ENCODE assay signal across 28 cellular contexts in the genomic region with DNA sequence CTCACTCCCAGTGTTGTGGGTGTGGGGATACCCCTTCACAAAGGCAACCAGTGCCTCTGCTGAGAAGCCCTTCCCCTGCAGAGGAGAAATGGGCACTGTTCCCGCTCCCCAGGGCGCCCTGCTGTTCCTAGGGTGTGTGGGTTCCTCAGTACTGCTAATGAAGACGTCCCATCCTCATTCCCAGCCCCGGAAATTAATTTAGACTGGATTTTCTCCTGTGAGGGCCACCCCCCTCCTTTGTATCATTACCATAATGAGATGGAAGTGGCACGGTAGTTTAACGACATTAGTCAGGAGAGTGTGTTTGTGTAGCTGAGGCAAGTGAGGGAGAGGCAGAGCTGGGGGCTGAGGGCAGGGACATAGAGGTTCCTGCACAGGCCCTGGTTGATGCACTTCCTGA.
"Had no signal": no experiment of that assay in that cellular context is flagged by ENCODE, and none has a peak within 500 bp of the region (broad histone marks: within the 10 kb centered on the region; RNA-seq: fewer than 3 reads in every experiment).

No MANE protein-coding gene starts in this region.

- H3K9me3 Mint-ChIP-seq: activated naive CD4-positive, alpha-beta T cell treated with anti-CD3 and anti-CD28 coated beads for 36 hours; activated naive CD8-positive, alpha-beta T cell treated with anti-CD3 and anti-CD28 coated beads for 36 hours; endodermal cell; immature natural killer cell; mesothelial cell of epicardium; naive B cell; stimulated activated naive B cell treated with anti-CD40 and anti-IgM and Interleukin-4, amounts not matched to agents 10 μg/mL and 1 μg/mL and 100 μg/mL, for 72 hours; T-helper 2 cell treated with Interferon-gamma antibody and Interleukin-4, amounts not matched to agents 5 μg/mL and 100 μg/mL, for 36 hours had no signal

- H3K27ac Mint-ChIP-seq: activated naive CD4-positive, alpha-beta T cell treated with anti-CD3 and anti-CD28 coated beads for 36 hours; activated naive CD8-positive, alpha-beta T cell treated with anti-CD3 and anti-CD28 coated beads for 36 hours; endodermal cell; immature natural killer cell; mesothelial cell of epicardium; stimulated activated naive B cell treated with anti-CD40 and anti-IgM and Interleukin-4, amounts not matched to agents 10 μg/mL and 1 μg/mL and 100 μg/mL, for 72 hours; T-helper 2 cell treated with Interferon-gamma antibody and Interleukin-4, amounts not matched to agents 5 μg/mL and 100 μg/mL, for 36 hours had no signal

- H3K4me3 ChIP-seq: adrenal gland, body of pancreas, heart left ventricle, pancreas, prostate gland, sigmoid colon, stomach, thyroid gland, upper lobe of right lung had no signal

- H3K27me3 Mint-ChIP-seq: activated naive CD8-positive, alpha-beta T cell treated with anti-CD3 and anti-CD28 coated beads for 36 hours; naive B cell; stimulated activated naive B cell treated with anti-CD40 and anti-IgM and Interleukin-4, amounts not matched to agents 10 μg/mL and 1 μg/mL and 100 μg/mL, for 72 hours had no signal

- H3K4me3 Mint-ChIP-seq: activated naive CD4-positive, alpha-beta T cell treated with anti-CD3 and anti-CD28 coated beads for 36 hours; activated naive CD8-positive, alpha-beta T cell treated with anti-CD3 and anti-CD28 coated beads for 36 hours; endodermal cell; immature natural killer cell; mesothelial cell of epicardium; naive B cell; stimulated activated naive B cell treated with anti-CD40 and anti-IgM and Interleukin-4, amounts not matched to agents 10 μg/mL and 1 μg/mL and 100 μg/mL, for 72 hours; T-helper 2 cell treated with Interferon-gamma antibody and Interleukin-4, amounts not matched to agents 5 μg/mL and 100 μg/mL, for 36 hours had no signal

- DNase-seq: activated CD4-positive, alpha-beta T cell treated with anti-CD3 and anti-CD28 coated beads for 48 hours; activated CD4-positive, alpha-beta T cell treated with anti-CD3 and anti-CD28 coated beads, Interleukin-2, amount 50 U/mL, for 48 hours; activated CD8-positive, alpha-beta memory T cell treated with anti-CD3 and anti-CD28 coated beads for 24 hours; activated effector memory CD4-positive, alpha-beta T cell treated with anti-CD3 and anti-CD28 coated beads, Interleukin-2, amount 50 U/mL, for 16 hours; activated naive CD4-positive, alpha-beta T cell treated with anti-CD3 and anti-CD28 coated beads for 36 hours; activated naive CD8-positive, alpha-beta T cell treated with anti-CD3 and anti-CD28 coated beads for 36 hours; adrenal gland; aorta; body of pancreas; endodermal cell; foreskin fibroblast; heart left ventricle; immature natural killer cell; kidney; naive B cell; pancreas; sigmoid colon; small intestine; stimulated activated CD4-positive, alpha-beta T cell treated with anti-CD3 and anti-CD28 coated beads, Interleukin-1b, Interleukin-23, amount 100 ng/mL, for 48 hours; stimulated activated naive B cell treated with anti-CD40 and anti-IgM and Interleukin-4, amounts not matched to agents 10 μg/mL and 1 μg/mL and 100 μg/mL, for 72 hours; stomach; thyroid gland; upper lobe of right lung had no signal

- H3K9me3 ChIP-seq: adrenal gland, body of pancreas, heart left ventricle, pancreas, prostate gland, sigmoid colon, stomach, thyroid gland, upper lobe of right lung had no signal

- H3K27me3 ChIP-seq: adrenal gland, body of pancreas, heart left ventricle, pancreas, sigmoid colon, stomach, thyroid gland, upper lobe of right lung had no signal

- H3K27ac ChIP-seq: adrenal gland, body of pancreas, heart left ventricle, pancreas, prostate gland, sigmoid colon, stomach, thyroid gland, upper lobe of right lung, VCaP had no signal

- H3K4me1 ChIP-seq: adrenal gland, body of pancreas, pancreas, prostate gland, sigmoid colon, stomach, thyroid gland, upper lobe of right lung had no signal

- ATAC-seq: body of pancreas; esophagus mucosa; heart left ventricle; pancreas; stimulated activated naive B cell treated with anti-CD40 and anti-IgM and Interleukin-4, amounts not matched to agents 10 μg/mL and 1 μg/mL and 100 μg/mL, for 72 hours; upper lobe of right lung had no signal

- H3K4me1 Mint-ChIP-seq: immature natural killer cell; naive B cell; stimulated activated naive B cell treated with anti-CD40 and anti-IgM and Interleukin-4, amounts not matched to agents 10 μg/mL and 1 μg/mL and 100 μg/mL, for 72 hours had no signal
